Comparison of ENCODE assay signal across 19 cellular contexts in the genomic region with DNA sequence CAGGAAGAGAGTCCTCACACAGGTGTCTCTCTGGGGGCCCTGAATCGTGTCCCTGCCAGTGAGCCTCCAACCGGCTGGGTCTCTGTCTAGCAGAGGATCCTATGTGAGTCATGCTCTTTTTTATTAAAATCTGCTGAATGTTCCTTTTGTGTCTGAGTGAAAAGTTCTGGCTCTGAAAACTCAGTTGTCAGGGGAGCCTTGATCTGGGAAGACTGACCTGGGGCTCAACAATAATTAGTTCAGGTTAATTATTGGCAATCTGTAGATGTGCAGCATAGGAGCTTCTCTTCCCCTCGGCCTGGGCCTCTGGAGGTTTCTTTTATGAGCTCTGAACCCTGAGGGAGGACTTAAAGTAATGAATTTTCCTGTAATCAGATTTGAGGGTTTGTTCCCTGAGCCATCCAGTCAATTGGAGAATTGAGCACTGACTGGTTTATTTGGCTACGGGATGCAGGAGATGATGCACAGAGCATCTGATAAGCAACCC. TPM values are rescaled to one million over a fixed set of nuclear protein-coding genes. Genes with fewer than 3 reads are reported as not detected.
A peak's percentile ranks its signal among the peaks of the same experiment; 100 is the strongest.
DNase-seq lines count a peak whose midpoint lies in the region; ATAC-seq and TF ChIP-seq lines count a peak whose summit lies in the region.
"Had no signal": no experiment of that assay in that cellular context is flagged by ENCODE, and none has a peak within 500 bp of the region (broad histone marks: within the 10 kb centered on the region; RNA-seq: fewer than 3 reads in every experiment).

No MANE protein-coding gene starts in this region.

- H3K27ac Mint-ChIP-seq in brain = peak overlapping the region in 3 of 5 experiments; percentile 24 to 64 (median 55)
- no peak overlapping the region for H3K27ac Mint-ChIP-seq in activated CD8-positive, alpha-beta memory T cell treated with anti-CD3 and anti-CD28 coated beads, Interleukin-2, amount 10 ng/mL, durations not matched to agents 7 days and 5 days

- H3K14ac ChIP-seq in IMR-90 (replicated peaks; ENCODE audit: low read depth, low read length) = no peak overlapping the region
- H3K14ac ChIP-seq in neuronal stem cell (ENCODE audit: low read length) = no peak overlapping the region

- H4K91ac ChIP-seq in IMR-90 (ENCODE audit: insufficient read depth, low read depth, low read length) (no peak overlapping the region), neuronal stem cell (ENCODE audit: low read depth, low read length, poor library complexity) (no peak overlapping the region)

- no CpG with 5 or more reads among the region's 4 CpGs for WGBS in IMR-90 (ENCODE audit: extremely low coverage in 2 of 2, insufficient read length in 1 of 2), 2 experiments
- no CpG with 5 or more reads among the region's 4 CpGs for WGBS in neuronal stem cell (ENCODE audit: extremely low coverage in 2 of 2, insufficient read length in 2 of 2, insufficient replicate concordance in 1 of 2), 2 donors

- H3K23ac ChIP-seq in IMR-90 (ENCODE audit: low read depth, low read length) (no peak overlapping the region), neuronal stem cell (ENCODE audit: low read depth, low read length, poor library complexity) (no peak overlapping the region)

- H3K9me3 ChIP-seq in IMR-90 (ENCODE audit: control insufficient read depth, insufficient read depth, low read length) = no peaks in the 10 kb centered on the region
- no peaks in the 10 kb centered on the region for H3K9me3 ChIP-seq in neuronal stem cell (replicated peaks in 1 of 2; ENCODE audit: control insufficient read depth in 2 of 2, insufficient read depth in 1 of 2, low read depth in 1 of 2, low read length in 2 of 2)
- H3K9me3 ChIP-seq: BE2C, thoracic aorta had no signal

- no peaks in the 10 kb centered on the region for H3K36me3 Mint-ChIP-seq in brain
- peaks cover 3% of the 10 kb centered on the region for H3K36me3 Mint-ChIP-seq in activated CD8-positive, alpha-beta memory T cell treated with anti-CD3 and anti-CD28 coated beads, Interleukin-2, amount 10 ng/mL, durations not matched to agents 7 days and 5 days

- no peak for TF ChIP-seq RAD21 in IMR-90 (IDR thresholded peaks at IDR 0.05; ENCODE audit: low read length)

- dilution Hi-C loops in IMR-90 (cut with HindIII; ENCODE audit: low sequenced_read_pairs, unreplicated experiment) = no loop called here

- ATAC-seq in IMR-90 (ENCODE audit: low read depth) = peak; percentile 24; the same call in 1 of the 2 replicates
- no peak for ATAC-seq in activated CD8-positive, alpha-beta memory T cell treated with anti-CD3 and anti-CD28 coated beads, Interleukin-2, amount 10 ng/mL, durations not matched to agents 7 days and 5 days
- ATAC-seq: left ventricle myocardium superior had no signal

- H2BK12ac ChIP-seq in neuronal stem cell (ENCODE audit: low read length) = no peak overlapping the region

- TF ChIP-seq CTCF in IMR-90 (conservative IDR thresholded peaks at IDR 0.05; ENCODE audit: low read depth, low read length) (no peak), brain (conservative IDR thresholded peaks at IDR 0.05) (no peak), GM13976 (IDR thresholded peaks at IDR 0.05; ENCODE audit: borderline replicate concordance, control extremely low read depth, extremely low read depth, insufficient read depth, missing control alignments) (no peak)

- H3K27me3 Mint-ChIP-seq in brain = peaks cover 44% of the 10 kb centered on the region
- H3K27me3 Mint-ChIP-seq in activated CD8-positive, alpha-beta memory T cell treated with anti-CD3 and anti-CD28 coated beads, Interleukin-2, amount 10 ng/mL, durations not matched to agents 7 days and 5 days = no peaks in the 10 kb centered on the region

- peaks cover 0 to 3% (median 0%) of the 10 kb centered on the region in 5 experiments for H3K9me3 Mint-ChIP-seq in brain
- H3K9me3 Mint-ChIP-seq in activated CD8-positive, alpha-beta memory T cell treated with anti-CD3 and anti-CD28 coated beads, Interleukin-2, amount 10 ng/mL, durations not matched to agents 7 days and 5 days (ENCODE audit: low read depth) = no peaks in the 10 kb centered on the region

- H3K27ac ChIP-seq in IMR-90 (ENCODE audit: insufficient read depth, low read length) (no peak overlapping the region), neuronal stem cell (replicated peaks; ENCODE audit: low read length) (no peak overlapping the region)
- H3K27ac ChIP-seq: parathyroid adenoma, skin epidermis, thoracic aorta had no signal

- no peak overlapping the region for H2AK9ac ChIP-seq in IMR-90 (replicated peaks; ENCODE audit: low read depth, low read length, poor library complexity)

- no peak overlapping the region for H2BK120ac ChIP-seq in IMR-90 (ENCODE audit: low read depth, low read length)
- no peak overlapping the region for H2BK120ac ChIP-seq in neuronal stem cell (ENCODE audit: low read depth, low read length)

- peak; percentile 53 for DNase-seq in ELF-1 (ENCODE audit: low read depth, low spot score)
- no peak for DNase-seq in IMR-90
- DNase-seq in neuronal stem cell (ENCODE audit: low spot score) = no peak
- DNase-seq in activated CD4-positive, CD25-positive, alpha-beta regulatory T cell treated with anti-CD3 and anti-CD28 coated beads, Interleukin-2, amount 50 U/mL, for 72 hours = no peak
- DNase-seq in GM13976 (ENCODE audit: low spot score) = no peak
- DNase-seq in activated CD8-positive, alpha-beta memory T cell treated with anti-CD3 and anti-CD28 coated beads, Interleukin-2, amount 10 ng/mL, durations not matched to agents 7 days and 5 days = no peak
- DNase-seq: activated CD4-positive, alpha-beta T cell treated with anti-CD3 and anti-CD28 coated beads for 1 hour; activated effector memory CD4-positive, alpha-beta T cell treated with anti-CD3 and anti-CD28 coated beads, Interleukin-2, amount 50 U/mL, for 16 hours; amniotic stem cell; BE2C; foreskin fibroblast; H7; Karpas-422; left ventricle myocardium superior; Right ventricle myocardium superior had no signal

- no peak overlapping the region for H3K4me3 ChIP-seq in IMR-90 (ENCODE audit: insufficient read depth, low read depth, low read length)
- no peak overlapping the region for H3K4me3 ChIP-seq in neuronal stem cell (ENCODE audit: low read length in 2 of 2)
- H3K4me3 ChIP-seq: skin epidermis, thoracic aorta had no signal

- H2AK5ac ChIP-seq in IMR-90 (ENCODE audit: low read depth, low read length) (no peak overlapping the region), neuronal stem cell (ENCODE audit: low read depth, low read length) (no peak overlapping the region)

- no peak overlapping the region for H3K56ac ChIP-seq in IMR-90 (ENCODE audit: extremely low read depth, insufficient read depth, low read length)

- H3K9ac ChIP-seq in IMR-90 (ENCODE audit: low read depth, low read length) (no peak overlapping the region), neuronal stem cell (ENCODE audit: low read depth, low read length, poor library complexity) (no peak overlapping the region)
- H3K9ac ChIP-seq: parathyroid adenoma had no signal

- intact Hi-C loops in IMR-90 (cut with micrococcal nuclease) = no loop called here

- no peaks in the 10 kb centered on the region for H4K20me1 ChIP-seq in IMR-90 (ENCODE audit: insufficient read depth, low read length)

- H3K79me1 ChIP-seq in IMR-90 (ENCODE audit: low read depth in 1 of 2, low read length in 2 of 2) = no peaks in the 10 kb centered on the region
- no peaks in the 10 kb centered on the region for H3K79me1 ChIP-seq in neuronal stem cell (ENCODE audit: low read depth, low read length)

- no peaks in the 10 kb centered on the region for H3K27me3 ChIP-seq in IMR-90 (ENCODE audit: control insufficient read depth, insufficient read depth, low read length)
- H3K27me3 ChIP-seq in neuronal stem cell (ENCODE audit: control insufficient read depth in 3 of 3, insufficient read depth in 3 of 3, low read depth in 1 of 3, low read length in 3 of 3) = peaks cover 0 to 8% (median 0%) of the 10 kb centered on the region in 3 experiments
- H3K27me3 ChIP-seq: BE2C had no signal

- H3K18ac ChIP-seq in IMR-90 (ENCODE audit: low read depth, low read length) = no peak overlapping the region
- H3K18ac ChIP-seq in neuronal stem cell (ENCODE audit: low read length) = no peak overlapping the region

- in situ Hi-C loops in IMR-90 (cut with MboI; ENCODE audit: low sequenced_read_pairs) (loop anchor here (25.0 kb wide), 1 partner anchor 1411 kb away; the partner anchor contains the start of gene CAVIN4), GM13976 (cut with MboI; ENCODE audit: low sequenced_read_pairs, unreplicated experiment) (loop anchor here (25.0 kb wide), 3 partner anchors 636 to 1136 kb away; partner anchors contain the start of gene NR4A3)

- no peak overlapping the region for H3K4me2 ChIP-seq in IMR-90 (ENCODE audit: low read depth, low read length)
- H3K4me2 ChIP-seq in neuronal stem cell (ENCODE audit: insufficient read depth, low read length, poor library complexity, severe bottlenecking) = no peak overlapping the region

- POLR2A ChIA-PET in IMR-90 (lab: Charles Lee; ENCODE audit: unreplicated experiment) = no interaction called here

- no peak overlapping the region for H2BK20ac ChIP-seq in IMR-90 (ENCODE audit: low read depth, low read length)

- TF ChIP-seq POLR2A in IMR-90 (IDR thresholded peaks at IDR 0.05; ENCODE audit: low read depth, low read length) = no peak

- CTCF ChIA-PET in IMR-90 (lab: Yijun Ruan, JAX) = no interaction called here
- CTCF ChIA-PET in activated CD8-positive, alpha-beta memory T cell treated with anti-CD3 and anti-CD28 coated beads, Interleukin-2, amount 10 ng/mL, durations not matched to agents 7 days and 5 days (lab: Charles Lee) = interaction anchor here (0.9 to 1.9 kb wide), 5 partner anchors 8 to 55 kb away, joined by 4 to 10 read pairs (median 5); no protein-coding TSS in a partner anchor

- no peaks in the 10 kb centered on the region for H3K36me3 ChIP-seq in IMR-90 (ENCODE audit: control insufficient read depth, insufficient read depth, low read length)
- no peaks in the 10 kb centered on the region for H3K36me3 ChIP-seq in neuronal stem cell (replicated peaks in 1 of 2; ENCODE audit: control insufficient read depth in 2 of 2, insufficient read depth in 2 of 2, low read length in 2 of 2)
- H3K36me3 ChIP-seq: BE2C, thoracic aorta had no signal

- no TSS peak for BruUV-seq in IMR-90 (replicated peaks; lab: Mats Ljungman, UMichigan)

- no peak overlapping the region for H2AFZ ChIP-seq in IMR-90 (replicated peaks; ENCODE audit: low read length, poor library complexity)
- peak overlapping the region; percentile 66 for H2AFZ ChIP-seq in neuronal stem cell (ENCODE audit: low read length)
- H2AFZ ChIP-seq: parathyroid adenoma had no signal

- H4K8ac ChIP-seq in IMR-90 (ENCODE audit: low read depth in 2 of 2, low read length in 2 of 2) (no peak overlapping the region), neuronal stem cell (ENCODE audit: low read depth, low read length) (no peak overlapping the region)

- H4K5ac ChIP-seq in IMR-90 (ENCODE audit: low read depth, low read length) = no peak overlapping the region

- H3K4me1 Mint-ChIP-seq in brain = peaks cover 39% of the 10 kb centered on the region
- peaks cover 57% of the 10 kb centered on the region for H3K4me1 Mint-ChIP-seq in activated CD8-positive, alpha-beta memory T cell treated with anti-CD3 and anti-CD28 coated beads, Interleukin-2, amount 10 ng/mL, durations not matched to agents 7 days and 5 days

- H3K4me3 Mint-ChIP-seq in brain = peak overlapping the region in 1 of 5 experiments; percentile 27
- no peak overlapping the region for H3K4me3 Mint-ChIP-seq in activated CD8-positive, alpha-beta memory T cell treated with anti-CD3 and anti-CD28 coated beads, Interleukin-2, amount 10 ng/mL, durations not matched to agents 7 days and 5 days

- no peak overlapping the region for H2BK5ac ChIP-seq in IMR-90 (ENCODE audit: low read depth, low read length, poor library complexity, severe bottlenecking)
- no peak overlapping the region for H2BK5ac ChIP-seq in neuronal stem cell (ENCODE audit: low read length)

- no peak overlapping the region for H3K4ac ChIP-seq in IMR-90 (ENCODE audit: low read depth, low read length)
- no peak overlapping the region for H3K4ac ChIP-seq in neuronal stem cell (ENCODE audit: low read length)

- H2BK15ac ChIP-seq in IMR-90 (ENCODE audit: low read depth, low read length) (no peak overlapping the region), neuronal stem cell (ENCODE audit: low read length) (no peak overlapping the region)

- H3K9me1 ChIP-seq in IMR-90 (ENCODE audit: insufficient read depth, low read length) = peaks cover 2% of the 10 kb centered on the region; the same call in 1 of the 2 replicates

- H3K4me1 ChIP-seq in IMR-90 (ENCODE audit: control insufficient read depth, insufficient read depth, low read length) (peaks cover 13% of the 10 kb centered on the region), neuronal stem cell (ENCODE audit: control insufficient read depth in 2 of 2, insufficient read depth in 1 of 2, low read depth in 1 of 2, low read length in 2 of 2) (peaks cover 24 to 25% of the 10 kb centered on the region in 2 donors)
- H3K4me1 ChIP-seq: parathyroid adenoma had no signal

RNA-seq across cellular contexts. Expression of gene ALG2, which starts 45.2 kb away (rescaled TPM):
- 33.9 and 38.4 TPM in 2 replicates for total RNA-seq in IMR-90 (2012; rRNA removed)
- polyA plus RNA-seq in IMR-90 (2012; rRNA removed) (35.1 and 36.4 TPM in 2 replicates), brain (ENCODE audit: insufficient read depth, low read depth, low replicate concordance) (16.1 TPM)
- polyA plus RNA-seq in IMR-90 (2012; cell fraction: cytosol; rRNA removed) = 28.1 and 31.3 TPM in 2 replicates
- 20.4 and 43.6 TPM in 2 replicates for polyA plus RNA-seq in IMR-90 (2012; cell fraction: nucleus; rRNA removed; ENCODE audit: low replicate concordance)
- 18.1 TPM for polyA plus RNA-seq in neuronal stem cell (2013, experiment 1 of 2)
- 17.7 TPM for polyA plus RNA-seq in neuronal stem cell (2013, experiment 2 of 2)
- total RNA-seq in activated CD8-positive, alpha-beta memory T cell treated with anti-CD3 and anti-CD28 coated beads, Interleukin-2, amount 10 ng/mL, durations not matched to agents 7 days and 5 days = 10 to 100 TPM; 20.2 to 35.4 TPM

RNA-seq across cellular contexts. Expression of gene SEC61B, which starts 45.5 kb away (rescaled TPM):
- 180 and 184 TPM in 2 replicates for total RNA-seq in IMR-90 (2012; rRNA removed)
- polyA plus RNA-seq in IMR-90 (2012; rRNA removed) = 281 and 285 TPM in 2 replicates
- polyA plus RNA-seq in IMR-90 (2012; cell fraction: cytosol; rRNA removed) = 432 and 436 TPM in 2 replicates
- 116 and 149 TPM in 2 replicates for polyA plus RNA-seq in IMR-90 (2012; cell fraction: nucleus; rRNA removed; ENCODE audit: low replicate concordance)
- 249 TPM for polyA plus RNA-seq in brain (ENCODE audit: insufficient read depth, low read depth, low replicate concordance)
- polyA plus RNA-seq in neuronal stem cell (2013, experiment 1 of 2) = 363 TPM
- 364 TPM for polyA plus RNA-seq in neuronal stem cell (2013, experiment 2 of 2)
- total RNA-seq in activated CD8-positive, alpha-beta memory T cell treated with anti-CD3 and anti-CD28 coated beads, Interleukin-2, amount 10 ng/mL, durations not matched to agents 7 days and 5 days = 100 to 1,000 TPM; 101 to 154 TPM
